In genomic region chr19:51804789-51805188, GRCh38 we compare ENCODE assay signal across 11 cellular contexts. TPM values are rescaled to one million over a fixed set of nuclear protein-coding genes. Genes with fewer than 3 reads are reported as not detected.
"Had no signal": no experiment of that assay in that cellular context is flagged by ENCODE, and none has a peak within 500 bp of the region (broad histone marks: within the 10 kb centered on the region; RNA-seq: fewer than 3 reads in every experiment).

No MANE protein-coding gene starts in this region.

RNA-seq across cellular contexts. Expression of gene FPR3, which starts 9.8 kb away (rescaled TPM):
- total RNA-seq: activated CD4-positive, alpha-beta memory T cell treated with anti-CD3 and anti-CD28 coated beads, Interleukin-2, amount 10 ng/mL, durations not matched to agents 7 days and 5 days; activated CD8-positive, alpha-beta memory T cell treated with anti-CD3 and anti-CD28 coated beads, Interleukin-2, amount 10 ng/mL, durations not matched to agents 7 days and 5 days; cardiac muscle cell; chondrocyte; epithelial cell of proximal tubule; fibroblast of lung; smooth muscle cell had no signal
- polyA plus RNA-seq: cardiac muscle cell; fibroblast of lung; keratinocyte; naive thymus-derived CD4-positive, alpha-beta T cell; smooth muscle cell had no signal

RNA-seq across cellular contexts. Expression of gene FPR2, which starts 43.8 kb away (rescaled TPM):
- total RNA-seq: activated CD4-positive, alpha-beta memory T cell treated with anti-CD3 and anti-CD28 coated beads, Interleukin-2, amount 10 ng/mL, durations not matched to agents 7 days and 5 days; activated CD8-positive, alpha-beta memory T cell treated with anti-CD3 and anti-CD28 coated beads, Interleukin-2, amount 10 ng/mL, durations not matched to agents 7 days and 5 days; cardiac muscle cell; chondrocyte; epithelial cell of proximal tubule; fibroblast of lung; mucosa of gallbladder; smooth muscle cell; temporal lobe had no signal
- polyA plus RNA-seq: cardiac muscle cell; naive thymus-derived CD4-positive, alpha-beta T cell; smooth muscle cell had no signal

RNA-seq across cellular contexts. Expression of gene FPR1, which starts 53.1 kb away (rescaled TPM):
- total RNA-seq: activated CD4-positive, alpha-beta memory T cell treated with anti-CD3 and anti-CD28 coated beads, Interleukin-2, amount 10 ng/mL, durations not matched to agents 7 days and 5 days; activated CD8-positive, alpha-beta memory T cell treated with anti-CD3 and anti-CD28 coated beads, Interleukin-2, amount 10 ng/mL, durations not matched to agents 7 days and 5 days; cardiac muscle cell; chondrocyte; epithelial cell of proximal tubule; fibroblast of lung; smooth muscle cell had no signal
- polyA plus RNA-seq: cardiac muscle cell, smooth muscle cell had no signal
